9 cellular contexts compared by ENCODE assay signal in genomic region chr4:130028552-130028951, GRCh38.
DNase-seq lines count a peak whose midpoint lies in the region; ATAC-seq and TF ChIP-seq lines count a peak whose summit lies in the region.
"Had no signal": no experiment of that assay in that cellular context is flagged by ENCODE, and none has a peak within 500 bp of the region (broad histone marks: within the 10 kb centered on the region; RNA-seq: fewer than 3 reads in every experiment).

No MANE protein-coding gene starts in this region.

- no CpG with 5 or more reads among the region's 3 CpGs for WGBS in neuronal stem cell (ENCODE audit: extremely low coverage in 2 of 2, insufficient read length in 2 of 2, insufficient replicate concordance in 1 of 2), 2 donors
- 23 to 33% (median 27%) methylated on average over 3 of the region's 3 CpGs for WGBS in heart left ventricle, 4 donors

- no peak overlapping the region for H3K9ac ChIP-seq in neuronal stem cell (ENCODE audit: low read depth, low read length, poor library complexity)

- H3K36me3 Mint-ChIP-seq in T-helper 2 cell treated with Interferon-gamma antibody and Interleukin-4, amounts not matched to agents 5 μg/mL and 100 μg/mL, for 36 hours (ENCODE audit: low read depth): no peaks in the 10 kb centered on the region

- H3K9me3 ChIP-seq in neuronal stem cell (replicated peaks in 1 of 2; ENCODE audit: control insufficient read depth in 2 of 2, insufficient read depth in 1 of 2, low read depth in 1 of 2, low read length in 2 of 2): no peaks in the 10 kb centered on the region
- H3K9me3 ChIP-seq in heart left ventricle: no peaks in the 10 kb centered on the region
- H3K9me3 ChIP-seq: pancreas had no signal

- H2AFZ ChIP-seq in neuronal stem cell (ENCODE audit: low read length): peak overlapping the region; percentile 2

- no peak overlapping the region for H3K14ac ChIP-seq in neuronal stem cell (ENCODE audit: low read length)

- H2BK15ac ChIP-seq in neuronal stem cell (ENCODE audit: low read length): no peak overlapping the region

- no peak for TF ChIP-seq CTCF in heart left ventricle (IDR thresholded peaks at IDR 0.05)

- no peak overlapping the region for H4K91ac ChIP-seq in neuronal stem cell (ENCODE audit: low read depth, low read length, poor library complexity)

- no peak overlapping the region for H3K4ac ChIP-seq in neuronal stem cell (ENCODE audit: low read length)

- H3K4me3 Mint-ChIP-seq in T-helper 2 cell treated with Interferon-gamma antibody and Interleukin-4, amounts not matched to agents 5 μg/mL and 100 μg/mL, for 36 hours: no peak overlapping the region

- no peaks in the 10 kb centered on the region for H3K4me1 Mint-ChIP-seq in T-helper 2 cell treated with Interferon-gamma antibody and Interleukin-4, amounts not matched to agents 5 μg/mL and 100 μg/mL, for 36 hours (ENCODE audit: low read depth)

- no peak overlapping the region for H4K8ac ChIP-seq in neuronal stem cell (ENCODE audit: low read depth, low read length)

- no peak overlapping the region for H2BK12ac ChIP-seq in neuronal stem cell (ENCODE audit: low read length)

- intact Hi-C loops in heart left ventricle (cut with DNase I): no loop called here

- no peak overlapping the region for H3K27ac Mint-ChIP-seq in T-helper 2 cell treated with Interferon-gamma antibody and Interleukin-4, amounts not matched to agents 5 μg/mL and 100 μg/mL, for 36 hours

- DNase-seq in MV-4-11 (lab: John Stamatoyannopoulos, UW) (peak; percentile 54), neuronal stem cell (ENCODE audit: low spot score) (no peak), T-helper 2 cell (no peak), heart left ventricle (no peak)
- DNase-seq in T-helper 2 cell treated with Interferon-gamma antibody and Interleukin-4, amounts not matched to agents 5 μg/mL and 100 μg/mL, for 36 hours (ENCODE audit: low spot score): no peak
- DNase-seq: activated T-cell treated with anti-CD3 and anti-CD28 coated beads, Interleukin-2, amount 50 U/mL, for 1 hour; pancreas had no signal

- H3K79me1 ChIP-seq in neuronal stem cell (ENCODE audit: low read depth, low read length): no peaks in the 10 kb centered on the region

- H3K27me3 ChIP-seq in neuronal stem cell (ENCODE audit: control insufficient read depth in 3 of 3, insufficient read depth in 3 of 3, low read depth in 1 of 3, low read length in 3 of 3) (no peaks in the 10 kb centered on the region), heart left ventricle (no peaks in the 10 kb centered on the region)
- H3K27me3 ChIP-seq: pancreas had no signal

- ATAC-seq in GM19372 (IDR thresholded peaks at IDR 0.05; ENCODE audit: low read depth, unreplicated experiment) (peak; percentile 91), HG02885 (IDR thresholded peaks at IDR 0.05; ENCODE audit: poor library complexity, unreplicated experiment) (peak; percentile 76), heart left ventricle (no peak)
- ATAC-seq: pancreas had no signal

- H3K23ac ChIP-seq in neuronal stem cell (ENCODE audit: low read depth, low read length, poor library complexity): no peak overlapping the region

- no peak overlapping the region for H3K18ac ChIP-seq in neuronal stem cell (ENCODE audit: low read length)

- H2BK120ac ChIP-seq in neuronal stem cell (ENCODE audit: low read depth, low read length): no peak overlapping the region

- H3K4me3 ChIP-seq in neuronal stem cell (ENCODE audit: low read length in 2 of 2): no peak overlapping the region
- no peak overlapping the region for H3K4me3 ChIP-seq in heart left ventricle
- H3K4me3 ChIP-seq: pancreas had no signal

- TF ChIP-seq POLR2A in heart left ventricle (IDR thresholded peaks at IDR 0.05): no peak

- no peak overlapping the region for H3K4me2 ChIP-seq in neuronal stem cell (ENCODE audit: insufficient read depth, low read length, poor library complexity, severe bottlenecking)

- H2BK5ac ChIP-seq in neuronal stem cell (ENCODE audit: low read length): no peak overlapping the region

- no peaks in the 10 kb centered on the region for H3K27me3 Mint-ChIP-seq in T-helper 2 cell treated with Interferon-gamma antibody and Interleukin-4, amounts not matched to agents 5 μg/mL and 100 μg/mL, for 36 hours (ENCODE audit: low read depth)

- no peak overlapping the region for H2AK5ac ChIP-seq in neuronal stem cell (ENCODE audit: low read depth, low read length)

- H3K9me3 Mint-ChIP-seq in T-helper 2 cell treated with Interferon-gamma antibody and Interleukin-4, amounts not matched to agents 5 μg/mL and 100 μg/mL, for 36 hours: no peaks in the 10 kb centered on the region

- no peak overlapping the region for H3K27ac ChIP-seq in neuronal stem cell (replicated peaks; ENCODE audit: low read length)
- H3K27ac ChIP-seq in heart left ventricle: no peak overlapping the region
- H3K27ac ChIP-seq: pancreas had no signal

- peaks cover 0 to 5% of the 10 kb centered on the region in 2 donors for H3K4me1 ChIP-seq in neuronal stem cell (ENCODE audit: control insufficient read depth in 2 of 2, insufficient read depth in 1 of 2, low read depth in 1 of 2, low read length in 2 of 2)
- H3K4me1 ChIP-seq in heart left ventricle: no peaks in the 10 kb centered on the region
- H3K4me1 ChIP-seq: pancreas had no signal

- H3K36me3 ChIP-seq in neuronal stem cell (replicated peaks in 1 of 2; ENCODE audit: control insufficient read depth in 2 of 2, insufficient read depth in 2 of 2, low read length in 2 of 2) (no peaks in the 10 kb centered on the region), heart left ventricle (no peaks in the 10 kb centered on the region)
- H3K36me3 ChIP-seq: pancreas had no signal

Comparison
In these comparisons a context has a peak if more than half of its experiments do, and no peak if none do; other contexts are left out.
1. ATAC-seq: peak in GM19372 (single experiment) and HG02885 (single experiment); none in heart left ventricle (0 of 4).